Comparison of ENCODE assay signal across 8 cellular contexts in the genomic region with DNA sequence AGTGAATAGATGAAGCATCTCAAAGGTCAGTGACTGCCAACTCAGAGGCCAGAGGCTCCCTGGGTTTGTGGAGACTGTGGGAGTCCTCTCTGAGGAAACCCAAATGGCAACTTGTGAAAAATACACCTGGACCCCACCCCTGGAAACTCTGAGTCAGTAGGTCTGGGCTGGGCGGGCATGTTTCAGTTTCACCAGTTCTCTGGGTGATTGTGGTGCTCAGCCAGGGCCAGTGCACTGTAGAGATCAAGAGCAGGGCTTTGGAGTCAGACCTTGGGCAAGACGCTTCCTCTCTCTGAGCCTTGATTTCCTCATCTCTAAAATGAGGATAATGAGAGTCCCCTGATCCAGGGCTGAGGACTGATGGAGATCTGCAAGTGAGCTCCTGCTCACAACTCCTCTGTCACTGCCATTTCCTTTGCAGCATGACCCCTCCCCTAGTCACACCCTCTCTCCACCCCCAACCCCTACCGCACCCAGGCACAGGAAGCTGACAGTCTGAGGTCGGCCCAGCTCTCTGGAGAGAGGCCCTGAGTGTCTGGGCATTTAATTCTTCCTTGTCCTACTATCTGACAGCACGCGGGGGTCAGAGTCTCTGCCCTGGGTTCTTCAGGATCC. TPM values are rescaled to one million over a fixed set of nuclear protein-coding genes. Genes with fewer than 3 reads are reported as not detected.
DNase-seq lines count a peak whose midpoint lies in the region; ATAC-seq and TF ChIP-seq lines count a peak whose summit lies in the region.

No MANE protein-coding gene starts in this region.

- DNase-seq in EL (peak; percentile 39), IMR-90 (peak; percentile 9), natural killer cell (peak; percentile 76), tibial artery (peak; percentile 40 to 67), T1000 (lab: John Stamatoyannopoulos, UW) (no peak)

- POLR2A ChIA-PET in IMR-90 (lab: Charles Lee; ENCODE audit: unreplicated experiment): no interaction called here

- H4K20me1 ChIP-seq in IMR-90 (ENCODE audit: insufficient read depth, low read length): no peaks in the 10 kb centered on the region

- WGBS in IMR-90 (ENCODE audit: extremely low coverage in 2 of 2, insufficient read length in 1 of 2), 2 experiments: 33% methylated on average over 1 of the region's 6 CpGs; no CpG with 5 or more reads in 1 of the 2 experiments

- H3K27ac Mint-ChIP-seq in natural killer cell: peak overlapping the region; percentile 97 to 98

- H3K4ac ChIP-seq in IMR-90 (ENCODE audit: low read depth, low read length): 0 out of 2 replicates have a peak overlapping the region, but pooled peaks have one; percentile 62

- TF ChIP-seq RAD21 in IMR-90 (IDR thresholded peaks at IDR 0.05; ENCODE audit: low read length): no peak

- no peak overlapping the region for H2BK20ac ChIP-seq in IMR-90 (ENCODE audit: low read depth, low read length)

- H3K23ac ChIP-seq in IMR-90 (ENCODE audit: low read depth, low read length): no peak overlapping the region

- H3K4me3 ChIP-seq in IMR-90 (ENCODE audit: insufficient read depth, low read depth, low read length) (no peak overlapping the region), duodenal mucosa (ENCODE audit: low read depth in 1 of 2, low read length in 2 of 2) (peak overlapping the region; percentile 53 to 62), tibial artery (no peak overlapping the region)

- peak overlapping the region; percentile 70 to 83 for H4K8ac ChIP-seq in IMR-90 (ENCODE audit: low read depth in 2 of 2, low read length in 2 of 2)

- no peak overlapping the region; the same call in 2 of the 3 replicates for H2BK15ac ChIP-seq in IMR-90 (ENCODE audit: low read depth, low read length)

- no peak overlapping the region for H3K56ac ChIP-seq in IMR-90 (ENCODE audit: extremely low read depth, insufficient read depth, low read length)

- no peak overlapping the region for H2BK5ac ChIP-seq in IMR-90 (ENCODE audit: low read depth, low read length, poor library complexity, severe bottlenecking)

- intact Hi-C loops in IMR-90 (cut with micrococcal nuclease) (no loop called here), natural killer cell (cut with micrococcal nuclease) (loop anchor here (1.0 to 2.0 kb wide), 2 partner anchors 8 to 42 kb away; no protein-coding TSS in a partner anchor), tibial artery (cut with DNase I; ENCODE audit: low total_unique reads) (no loop called here)

- H3K36me3 ChIP-seq in IMR-90 (ENCODE audit: control insufficient read depth, insufficient read depth, low read length): no peaks in the 10 kb centered on the region
- H3K36me3 ChIP-seq in duodenal mucosa (ENCODE audit: control insufficient read depth in 1 of 2, insufficient read depth in 2 of 2, low read length in 2 of 2): no peaks in the 10 kb centered on the region
- no peaks in the 10 kb centered on the region for H3K36me3 ChIP-seq in tibial artery

- CTCF ChIA-PET in IMR-90 (lab: Yijun Ruan, JAX): no interaction called here

- H3K36me3 Mint-ChIP-seq in natural killer cell: peaks cover 8% of the 10 kb centered on the region

- H3K27me3 ChIP-seq in IMR-90 (ENCODE audit: control insufficient read depth, insufficient read depth, low read length) (peaks cover under 1% of the 10 kb centered on the region; the same call in 1 of the 2 replicates), duodenal mucosa (ENCODE audit: control insufficient read depth in 1 of 2, insufficient read depth in 2 of 2, low read length in 2 of 2) (no peaks in the 10 kb centered on the region), tibial artery (no peaks in the 10 kb centered on the region)

- peak overlapping the region; percentile 86 for H2AFZ ChIP-seq in IMR-90 (replicated peaks; ENCODE audit: low read length, poor library complexity)

- H3K27me3 Mint-ChIP-seq in natural killer cell (ENCODE audit: low read depth in 2 of 2): no peaks in the 10 kb centered on the region

- no peaks in the 10 kb centered on the region for H3K9me3 Mint-ChIP-seq in natural killer cell

- dilution Hi-C loops in IMR-90 (cut with HindIII; ENCODE audit: low sequenced_read_pairs, unreplicated experiment): no loop called here

- H2BK120ac ChIP-seq in IMR-90 (ENCODE audit: low read depth, low read length): no peak overlapping the region

- no peaks in the 10 kb centered on the region for H3K9me3 ChIP-seq in IMR-90 (ENCODE audit: control insufficient read depth, insufficient read depth, low read length)
- H3K9me3 ChIP-seq in duodenal mucosa (ENCODE audit: control insufficient read depth in 1 of 2, low read length in 2 of 2): peaks cover 0 to 2% of the 10 kb centered on the region in 2 donors
- no peaks in the 10 kb centered on the region for H3K9me3 ChIP-seq in tibial artery

- BruUV-seq in IMR-90 (replicated peaks; lab: Mats Ljungman, UMichigan): no TSS peak

- TF ChIP-seq POLR2A in IMR-90 (IDR thresholded peaks at IDR 0.05; ENCODE audit: low read depth, low read length): no peak

- H3K4me1 ChIP-seq in IMR-90 (ENCODE audit: control insufficient read depth, insufficient read depth, low read length): peaks cover 6% of the 10 kb centered on the region
- H3K4me1 ChIP-seq in duodenal mucosa (ENCODE audit: control insufficient read depth in 1 of 2, insufficient read depth in 2 of 2, low read length in 2 of 2): peaks cover 32 to 50% of the 10 kb centered on the region in 2 donors
- peaks cover 0 to 5% (median 0%) of the 10 kb centered on the region in 4 donors for H3K4me1 ChIP-seq in tibial artery

- H3K9ac ChIP-seq in IMR-90 (ENCODE audit: low read depth, low read length) (no peak overlapping the region; the same call in 1 of the 2 replicates), duodenal mucosa (ENCODE audit: low read depth in 1 of 2, low read length in 2 of 2) (peak overlapping the region; percentile 39 to 50)

- H3K27ac ChIP-seq in IMR-90 (ENCODE audit: insufficient read depth, low read length) (no peak overlapping the region), duodenal mucosa (ENCODE audit: low read depth, low read length) (peak overlapping the region; percentile 48), tibial artery (no peak overlapping the region)

- H4K91ac ChIP-seq in IMR-90 (ENCODE audit: insufficient read depth, low read depth, low read length): no peak overlapping the region; the same call in 1 of the 2 replicates

- H3K18ac ChIP-seq in IMR-90 (ENCODE audit: low read depth, low read length): no peak overlapping the region

- no peak overlapping the region for H2AK9ac ChIP-seq in IMR-90 (replicated peaks; ENCODE audit: low read depth, low read length, poor library complexity)

- H3K9me1 ChIP-seq in IMR-90 (ENCODE audit: insufficient read depth, low read length): peaks cover 4% of the 10 kb centered on the region; the same call in 1 of the 2 replicates

- in situ Hi-C loops in IMR-90 (cut with MboI; ENCODE audit: low sequenced_read_pairs): loop anchor here (25.0 kb wide), 1 partner anchor 435 kb away; a partner anchor contains a TSS

- no peak overlapping the region for H2AK5ac ChIP-seq in IMR-90 (ENCODE audit: low read depth, low read length)

- peak overlapping the region; percentile 89 for H3K4me3 Mint-ChIP-seq in natural killer cell

- H3K4me1 Mint-ChIP-seq in natural killer cell: peaks cover 62 to 78% of the 10 kb centered on the region in 2 donors

- TF ChIP-seq CTCF in IMR-90 (conservative IDR thresholded peaks at IDR 0.05; ENCODE audit: low read depth, low read length) (no peak), natural killer cell (IDR thresholded peaks at IDR 0.05) (no peak), tibial artery (IDR thresholded peaks at IDR 0.05) (no peak)

- H3K79me1 ChIP-seq in IMR-90 (ENCODE audit: low read depth in 1 of 2, low read length in 2 of 2): no peaks in the 10 kb centered on the region

- H4K5ac ChIP-seq in IMR-90 (ENCODE audit: low read depth, low read length): no peak overlapping the region; the same call in 1 of the 2 replicates

- ATAC-seq in GM21515 (IDR thresholded peaks at IDR 0.05; ENCODE audit: unreplicated experiment) (peak; percentile 79), IMR-90 (ENCODE audit: low read depth) (peak; percentile 67), natural killer cell (peak; percentile 87 to 95 (median 94))
- ATAC-seq in activated CD4-positive, CD25-positive, alpha-beta regulatory T cell treated with anti-CD3 and anti-CD28 coated beads, Interleukin-2, amount 50 U/mL, for 24 hours: peak; percentile 85 to 88

- no peak overlapping the region for H3K14ac ChIP-seq in IMR-90 (replicated peaks; ENCODE audit: low read depth, low read length)

- no peak overlapping the region for H3K4me2 ChIP-seq in IMR-90 (ENCODE audit: low read depth, low read length)

TF ChIP-seq in IMR-90, 13 proteins besides CTCF, POLR2A, EP300 and RAD21:
- no peak for TF ChIP-seq RCOR1 (IDR thresholded peaks at IDR 0.05; ENCODE audit: insufficient replicate concordance, low read length)

RNA-seq across cellular contexts. Expression of a gene that starts 5.1 kb away (rescaled TPM):
- total RNA-seq in IMR-90 (2012; rRNA removed): 1.9 and 2.5 TPM in 2 replicates
- polyA plus RNA-seq in IMR-90 (2012; rRNA removed): 4.1 and 4.2 TPM in 2 replicates
- polyA plus RNA-seq in IMR-90 (2012; cell fraction: cytosol; rRNA removed): 1.6 and 3.0 TPM in 2 replicates
- 13.7 and 15.7 TPM in 2 replicates for polyA plus RNA-seq in IMR-90 (2012; cell fraction: nucleus; rRNA removed; ENCODE audit: low replicate concordance)
- total RNA-seq in natural killer cell: 100 to 1,000 TPM; 232 to 297 (median 241) TPM

RNA-seq across cellular contexts. Expression of a gene that starts 39.6 kb away (rescaled TPM):
- total RNA-seq in IMR-90 (2012; rRNA removed) (10.0 and 10.4 TPM in 2 replicates), natural killer cell (10 to 100 TPM; 14.4 to 20.4 (median 18.8) TPM)
- 69.0 and 78.3 TPM in 2 replicates for polyA plus RNA-seq in IMR-90 (2012; rRNA removed)
- polyA plus RNA-seq in IMR-90 (2012; cell fraction: cytosol; rRNA removed): 29.4 and 63.1 TPM in 2 replicates
- polyA plus RNA-seq in IMR-90 (2012; cell fraction: nucleus; rRNA removed; ENCODE audit: low replicate concordance): 86.7 and 158 TPM in 2 replicates

RNA-seq across cellular contexts. Expression of a gene that starts 43.2 kb away (rescaled TPM):
- total RNA-seq in IMR-90 (2012; rRNA removed) (15.3 and 19.9 TPM in 2 replicates), natural killer cell (10 to 100 TPM; 62.7 to 81.6 (median 64.6) TPM)
- polyA plus RNA-seq in IMR-90 (2012; rRNA removed): 21.1 and 22.5 TPM in 2 replicates
- polyA plus RNA-seq in IMR-90 (2012; cell fraction: cytosol; rRNA removed): 13.4 and 13.9 TPM in 2 replicates
- polyA plus RNA-seq in IMR-90 (2012; cell fraction: nucleus; rRNA removed; ENCODE audit: low replicate concordance): 87.4 and 150 TPM in 2 replicates

Comparison
In these comparisons a context has a peak if more than half of its experiments do, and no peak if none do; other contexts are left out.
1. H3K4me3 ChIP-seq: peak in duodenal mucosa (2 of 2); none in IMR-90 (single experiment) and tibial artery (0 of 2).
2. RNA of a gene that starts 5.1 kb away (total RNA-seq): 232 to 297 TPM in natural killer cell; 1.9 to 2.5 TPM in IMR-90; every median in the first group is over 10 times any median in the second.
3. Peak in every context shown above with its lines, with median percentiles within 50 percentile points of each other: ATAC-seq.